In genomic region chr16:67563708-67564468, GRCh38 we compare ENCODE assay signal across 8 cellular contexts. TPM values are rescaled to one million over a fixed set of nuclear protein-coding genes. Genes with fewer than 3 reads are reported as not detected.
DNase-seq lines count a peak whose midpoint lies in the region; ATAC-seq and TF ChIP-seq lines count a peak whose summit lies in the region.

No MANE protein-coding gene starts in this region.

- WGBS in heart right ventricle, 2 donors = 2% methylated on average over 20 of the region's 20 CpGs

- peak overlapping the region; percentile 99 to 100 (median 100) for H3K27ac ChIP-seq in heart right ventricle

- no peak for TF ChIP-seq POLR2A in NB4 (IDR thresholded peaks at IDR 0.05; ENCODE audit: extremely low read depth, insufficient read length)

- peak; percentile 18 for DNase-seq in NCI-H1105 treated with DMSO at 0.1 percent for 48 hours (lab: John Stamatoyannopoulos, UW)
- no peak for DNase-seq in NCI-H1105 (lab: John Stamatoyannopoulos, UW)
- DNase-seq in NB4 (ENCODE audit: low read depth) = peak; percentile 82
- peak; percentile 22 for DNase-seq in activated effector memory CD4-positive, alpha-beta T cell treated with Interleukin-2 at 50 U/mL for 16 hours
- peak in 1 of 2 donors; percentile 13 for DNase-seq in heart right ventricle
- DNase-seq in sciatic nerve (ENCODE audit: low spot score) = peak; percentile 58

- H3K4me3 ChIP-seq in NB4 (ENCODE audit: low read depth, low read length) (peak overlapping the region; percentile 87), heart right ventricle (peak overlapping the region; percentile 95 to 100 (median 98))

- H3K36me3 ChIP-seq in heart right ventricle = no peaks in the 10 kb centered on the region

- peak in 1 of 8 donors; percentile 4 for ATAC-seq in heart right ventricle
- no peak for ATAC-seq in sciatic nerve
- ATAC-seq in GM21529 (IDR thresholded peaks at IDR 0.05; ENCODE audit: unreplicated experiment) = no peak
- no peak for ATAC-seq in GM18873 (IDR thresholded peaks at IDR 0.05; ENCODE audit: low FRiP score, unreplicated experiment)

- no peaks in the 10 kb centered on the region for H3K27me3 ChIP-seq in heart right ventricle

- no peak for TF ChIP-seq CTCF in NB4 (IDR thresholded peaks at IDR 0.05; ENCODE audit: low read depth, low read length)
- no peak for TF ChIP-seq CTCF in heart right ventricle (IDR thresholded peaks at IDR 0.05)

- H3K4me1 ChIP-seq in heart right ventricle = peaks cover 6 to 58% (median 36%) of the 10 kb centered on the region in 9 donors

- intact Hi-C loops in heart right ventricle (cut with DNase I) (loop anchor here in 9 of 10 donors (2.0 to 10.0 kb wide), 10 partner anchors 41 to 278 kb away; partner anchors contain the start of genes C16orf86 (in 3 of the 9), ENKD1 (in 3 of the 9), ACD (in 2 of the 9) and PARD6A (in 2 of the 9)), sciatic nerve (cut with DNase I) (no loop called here)

- no peaks in the 10 kb centered on the region for H3K9me3 ChIP-seq in heart right ventricle

RNA-seq across cellular contexts. Expression of gene CTCF, which starts 1.6 kb away (rescaled TPM):
- 10 to 100 TPM; 20.5 to 31.0 (median 24.8) TPM for total RNA-seq in heart right ventricle
- 10 to 100 TPM; 11.9 to 20.7 TPM for polyA plus RNA-seq in heart right ventricle
- 44.0 TPM for total RNA-seq in sciatic nerve

RNA-seq across cellular contexts. Expression of gene RIPOR1, which starts 35.3 kb away (rescaled TPM):
- total RNA-seq in heart right ventricle (10 to 100 TPM; 45.9 to 86.1 (median 73.8) TPM), sciatic nerve (116 TPM)
- polyA plus RNA-seq in heart right ventricle = 10 to 100 TPM; 40.0 to 66.9 TPM
